In the genomic region with DNA sequence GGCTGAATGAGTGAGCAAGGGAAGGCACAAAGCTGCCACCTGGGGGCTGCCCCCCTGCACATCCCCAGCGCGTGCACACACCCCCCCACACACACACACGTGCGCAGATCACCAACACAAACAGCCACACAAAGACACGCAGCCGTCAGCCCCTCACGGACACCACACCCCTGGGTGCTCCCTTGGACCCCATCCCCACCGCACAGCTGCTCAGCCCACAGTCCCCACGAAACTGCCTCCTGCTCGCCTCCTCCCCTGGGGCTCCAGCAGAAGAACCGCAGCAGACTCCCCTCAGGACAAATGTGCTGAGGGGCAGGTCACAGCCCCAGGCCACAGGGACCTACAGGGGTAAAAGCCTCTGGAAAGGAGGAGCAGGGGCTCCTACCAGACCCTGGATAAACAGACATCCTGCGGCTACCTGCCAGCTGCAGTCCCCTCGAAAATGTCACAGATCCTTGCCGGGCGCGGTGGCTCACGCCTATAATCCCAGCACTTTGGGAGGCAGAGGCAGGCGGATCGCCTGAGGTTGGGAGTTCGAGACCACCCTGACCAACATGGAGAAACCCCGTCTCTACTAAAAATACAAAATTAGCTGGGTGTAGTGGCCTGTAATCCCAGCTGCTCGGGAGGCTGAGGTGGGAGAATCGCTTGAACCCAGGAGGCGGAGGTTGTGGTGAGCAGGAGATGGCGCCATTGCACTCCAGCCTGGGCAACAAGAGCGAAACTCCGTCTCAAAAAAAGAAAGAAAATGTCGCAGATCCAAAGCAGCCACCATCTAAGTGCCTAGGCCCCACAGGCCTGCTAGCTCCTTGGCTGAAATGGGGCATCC, we compare ENCODE assay signal across 7 cellular contexts. TPM values are rescaled to one million over a fixed set of nuclear protein-coding genes. Genes with fewer than 3 reads are reported as not detected.
DNase-seq lines count a peak whose midpoint lies in the region; ATAC-seq and TF ChIP-seq lines count a peak whose summit lies in the region.
"Had no signal": no experiment of that assay in that cellular context is flagged by ENCODE, and none has a peak within 500 bp of the region (broad histone marks: within the 10 kb centered on the region; RNA-seq: fewer than 3 reads in every experiment).

No MANE protein-coding gene starts in this region.

- peaks cover 63% of the 10 kb centered on the region for H3K36me3 ChIP-seq in brain microvascular endothelial cell (replicated peaks)

- ATAC-seq in Right ventricle myocardium inferior (no peak), left ventricle myocardium superior (no peak)
- ATAC-seq in stimulated activated memory B cell treated with anti-CD40 and anti-IgM and Interleukin-4, amounts not matched to agents 10 μg/mL and 1 μg/mL and 100 μg/mL, for 72 hours: no peak

- H3K27ac Mint-ChIP-seq in stimulated activated memory B cell treated with anti-CD40 and anti-IgM and Interleukin-4, amounts not matched to agents 10 μg/mL and 1 μg/mL and 100 μg/mL, for 72 hours: peak overlapping the region; percentile 59

- no peaks in the 10 kb centered on the region for H3K27me3 Mint-ChIP-seq in stimulated activated memory B cell treated with anti-CD40 and anti-IgM and Interleukin-4, amounts not matched to agents 10 μg/mL and 1 μg/mL and 100 μg/mL, for 72 hours

- no peak overlapping the region for H3K4me3 ChIP-seq in brain microvascular endothelial cell (ENCODE audit: low read depth, low read length)
- H3K4me3 ChIP-seq: lung had no signal

- TF ChIP-seq CTCF in brain microvascular endothelial cell (IDR thresholded peaks at IDR 0.05; ENCODE audit: low read depth, low read length, missing control alignments): peak; percentile 18

- H3K4me3 Mint-ChIP-seq in stimulated activated memory B cell treated with anti-CD40 and anti-IgM and Interleukin-4, amounts not matched to agents 10 μg/mL and 1 μg/mL and 100 μg/mL, for 72 hours: no peak overlapping the region

- no peak overlapping the region for H3K27ac ChIP-seq in brain microvascular endothelial cell

- peak; percentile 52 for DNase-seq in Right ventricle myocardium inferior (ENCODE audit: missing footprints)
- DNase-seq in left ventricle myocardium superior: no peak
- DNase-seq in brain microvascular endothelial cell: no peak
- no peak for DNase-seq in NCI-H524 treated with DMSO at 0.1 percent for 48 hours (lab: John Stamatoyannopoulos, UW)
- DNase-seq in DMS153 treated with DMSO at 0.1 percent for 48 hours (lab: John Stamatoyannopoulos, UW; ENCODE audit: unreplicated experiment): no peak

- peaks cover 41% of the 10 kb centered on the region for H3K36me3 Mint-ChIP-seq in stimulated activated memory B cell treated with anti-CD40 and anti-IgM and Interleukin-4, amounts not matched to agents 10 μg/mL and 1 μg/mL and 100 μg/mL, for 72 hours

- in situ Hi-C loops in brain microvascular endothelial cell (cut with HindIII; ENCODE audit: low pct_ligation_motif_present, low sequenced_read_pairs): no loop called here

- H3K9me3 Mint-ChIP-seq in stimulated activated memory B cell treated with anti-CD40 and anti-IgM and Interleukin-4, amounts not matched to agents 10 μg/mL and 1 μg/mL and 100 μg/mL, for 72 hours: no peaks in the 10 kb centered on the region

- H3K4me1 Mint-ChIP-seq in stimulated activated memory B cell treated with anti-CD40 and anti-IgM and Interleukin-4, amounts not matched to agents 10 μg/mL and 1 μg/mL and 100 μg/mL, for 72 hours: peaks cover 77% of the 10 kb centered on the region

- intact Hi-C loops in Right ventricle myocardium inferior (cut with DNase I) (no loop called here), left ventricle myocardium superior (cut with micrococcal nuclease) (no loop called here)

- no peaks in the 10 kb centered on the region for H3K27me3 ChIP-seq in brain microvascular endothelial cell (replicated peaks)

RNA-seq across cellular contexts. Expression of gene TWF2, which starts 6.5 kb away (rescaled TPM):
- total RNA-seq in Right ventricle myocardium inferior (120 TPM), left ventricle myocardium superior (103 TPM)

RNA-seq across cellular contexts. Expression of gene TLR9, which starts 7.0 kb away (rescaled TPM):
- 0.38 TPM for total RNA-seq in Right ventricle myocardium inferior
- total RNA-seq in left ventricle myocardium superior: 0.17 TPM

RNA-seq across cellular contexts. Expression of gene PPM1M, which starts 13.1 kb away (rescaled TPM):
- 8.7 TPM for total RNA-seq in Right ventricle myocardium inferior
- 9.0 TPM for total RNA-seq in left ventricle myocardium superior

RNA-seq across cellular contexts. Expression of gene ALAS1, which starts 34.5 kb away (rescaled TPM):
- total RNA-seq in Right ventricle myocardium inferior: 186 TPM
- total RNA-seq in left ventricle myocardium superior: 166 TPM

RNA-seq across cellular contexts. Expression of gene WDR82, which starts 46.0 kb away (rescaled TPM):
- total RNA-seq in Right ventricle myocardium inferior (62.3 TPM), left ventricle myocardium superior (67.5 TPM)
